In genomic region chr19:17136617-17137016, GRCh38 we compare ENCODE assay signal across 1 cellular context.
A peak's percentile ranks its signal among the peaks of the same experiment; 100 is the strongest.
TF ChIP-seq lines count a peak whose summit lies in the region.

No MANE protein-coding gene starts in this region.

TF ChIP-seq in HepG2, 621 proteins besides CTCF, POLR2A, EP300 and RAD21 (continued from another document and continues in another):
- TF ChIP-seq USF2 (IDR thresholded peaks at IDR 0.05; ENCODE audit: low read depth, low read length) (no peak), USF2 (CRISPR knock-in tag; IDR thresholded peaks at IDR 0.05; ENCODE audit: borderline replicate concordance) (no peak), MYPOP (CRISPR knock-in tag; IDR thresholded peaks at IDR 0.05) (no peak), ZNF749 (CRISPR knock-in tag; IDR thresholded peaks at IDR 0.05; ENCODE audit: borderline replicate concordance) (no peak), FOSL2 (CRISPR knock-in tag; IDR thresholded peaks at IDR 0.05) (0 out of 2 replicates have a peak, but pooled peaks have one; percentile 17), HDAC1 (CRISPR knock-in tag; IDR thresholded peaks at IDR 0.05) (no peak), ZNF546 (CRISPR knock-in tag; conservative IDR thresholded peaks at IDR 0.05) (no peak), ZNF550 (CRISPR knock-in tag; IDR thresholded peaks at IDR 0.05; ENCODE audit: borderline replicate concordance) (no peak), ATF2 (CRISPR knock-in tag; IDR thresholded peaks at IDR 0.05) (no peak), FOXP1 (IDR thresholded peaks at IDR 0.05) (no peak), FOXP1 (CRISPR knock-in tag; IDR thresholded peaks at IDR 0.05) (no peak), JUNB (CRISPR knock-in tag; IDR thresholded peaks at IDR 0.05; ENCODE audit: borderline replicate concordance) (no peak), ZBTB37 (CRISPR knock-in tag; IDR thresholded peaks at IDR 0.05) (no peak), ZMAT3 (CRISPR knock-in tag; conservative IDR thresholded peaks at IDR 0.05) (no peak), CHD4 (IDR thresholded peaks at IDR 0.05; ENCODE audit: borderline replicate concordance, low read length) (no peak), ZNF460 (CRISPR knock-in tag; IDR thresholded peaks at IDR 0.05; ENCODE audit: borderline replicate concordance) (peak; percentile 44; the same call in 1 of the 2 replicates), KLF12 (CRISPR knock-in tag; IDR thresholded peaks at IDR 0.05; ENCODE audit: borderline replicate concordance) (no peak), JDP2 (CRISPR knock-in tag; IDR thresholded peaks at IDR 0.05; ENCODE audit: borderline replicate concordance) (no peak), CC2D1A (CRISPR knock-in tag; IDR thresholded peaks at IDR 0.05) (no peak), ZNF747 (CRISPR knock-in tag; IDR thresholded peaks at IDR 0.05; ENCODE audit: borderline replicate concordance) (no peak), ZNF569 (CRISPR knock-in tag; IDR thresholded peaks at IDR 0.05; ENCODE audit: borderline replicate concordance) (no peak), TIGD3 (CRISPR knock-in tag; IDR thresholded peaks at IDR 0.05; ENCODE audit: borderline replicate concordance) (no peak), PHF8 (CRISPR knock-in tag; IDR thresholded peaks at IDR 0.05) (no peak), ZNF253 (CRISPR knock-in tag; IDR thresholded peaks at IDR 0.05; ENCODE audit: borderline replicate concordance) (no peak), ZFP90 (CRISPR knock-in tag; IDR thresholded peaks at IDR 0.05; ENCODE audit: borderline replicate concordance) (no peak), DDIT3 (CRISPR knock-in tag; IDR thresholded peaks at IDR 0.05) (no peak), HOXA5 (CRISPR knock-in tag; IDR thresholded peaks at IDR 0.05) (no peak), ADNP (CRISPR knock-in tag; IDR thresholded peaks at IDR 0.05) (no peak), ONECUT2 (CRISPR knock-in tag; IDR thresholded peaks at IDR 0.05) (no peak), SAP130 (CRISPR knock-in tag; IDR thresholded peaks at IDR 0.05; ENCODE audit: low read depth) (no peak), GFI1 (CRISPR knock-in tag; IDR thresholded peaks at IDR 0.05; ENCODE audit: borderline replicate concordance) (0 out of 2 replicates have a peak, but pooled peaks have one; percentile 20), ZNF770 (CRISPR knock-in tag; IDR thresholded peaks at IDR 0.05) (peak; percentile 59; the same call in 1 of the 2 replicates), GATAD2A (CRISPR knock-in tag; IDR thresholded peaks at IDR 0.05) (no peak; the same call in 1 of the 2 replicates), EHMT2 (IDR thresholded peaks at IDR 0.05; ENCODE audit: borderline replicate concordance, low read depth, low read length) (no peak), BRD4 (CRISPR knock-in tag; IDR thresholded peaks at IDR 0.05) (no peak), ZMYM3 (CRISPR knock-in tag; IDR thresholded peaks at IDR 0.05) (peak; percentile 52; the same call in 1 of the 2 replicates), ZNF12 (CRISPR knock-in tag; IDR thresholded peaks at IDR 0.05) (no peak), IRF2 (CRISPR knock-in tag; IDR thresholded peaks at IDR 0.05) (no peak), ZNF772 (CRISPR knock-in tag; IDR thresholded peaks at IDR 0.05) (no peak), LCORL (IDR thresholded peaks at IDR 0.05) (no peak), LCORL (CRISPR knock-in tag; IDR thresholded peaks at IDR 0.05) (peak; percentile 47; the same call in 1 of the 2 replicates), TRIM24 (CRISPR knock-in tag; IDR thresholded peaks at IDR 0.05) (no peak), NCOA1 (CRISPR knock-in tag; IDR thresholded peaks at IDR 0.05) (no peak), ZNF607 (CRISPR knock-in tag; IDR thresholded peaks at IDR 0.05; ENCODE audit: borderline replicate concordance) (no peak), ZKSCAN1 (IDR thresholded peaks at IDR 0.05; ENCODE audit: low read length) (no peak), ZNF234 (CRISPR knock-in tag; conservative IDR thresholded peaks at IDR 0.05) (no peak), TGIF2 (CRISPR knock-in tag; IDR thresholded peaks at IDR 0.05) (no peak), SP5 (CRISPR knock-in tag; IDR thresholded peaks at IDR 0.05; ENCODE audit: borderline replicate concordance, low read depth) (0 out of 2 replicates have a peak, but pooled peaks have one; percentile 33), SIN3B (IDR thresholded peaks at IDR 0.05; ENCODE audit: low read length) (no peak), REPIN1 (CRISPR knock-in tag; IDR thresholded peaks at IDR 0.05; ENCODE audit: borderline replicate concordance, low read depth) (no peak), ZNF768 (CRISPR knock-in tag; IDR thresholded peaks at IDR 0.05) (no peak), MEIS2 (CRISPR knock-in tag; IDR thresholded peaks at IDR 0.05) (no peak), ZNF143 (CRISPR knock-in tag; IDR thresholded peaks at IDR 0.05) (no peak), KLF6 (CRISPR knock-in tag; IDR thresholded peaks at IDR 0.05) (no peak), ZNF431 (CRISPR knock-in tag; IDR thresholded peaks at IDR 0.05; ENCODE audit: borderline replicate concordance, low read depth) (no peak), ZNF773 (CRISPR knock-in tag; IDR thresholded peaks at IDR 0.05; ENCODE audit: borderline replicate concordance) (no peak), ZBTB7B (CRISPR knock-in tag; IDR thresholded peaks at IDR 0.05) (peak; percentile 42; the same call in 1 of the 2 replicates), SALL1 (CRISPR knock-in tag; IDR thresholded peaks at IDR 0.05) (no peak), ZBTB3 (CRISPR knock-in tag; IDR thresholded peaks at IDR 0.05; ENCODE audit: borderline replicate concordance, low read depth) (no peak), TEAD3 (CRISPR knock-in tag; optimal IDR thresholded peaks at IDR 0.05; ENCODE audit: borderline replicate concordance) (no peak), ZC3H4 (CRISPR knock-in tag; IDR thresholded peaks at IDR 0.05; ENCODE audit: borderline replicate concordance) (no peak), ZFP36L1 (CRISPR knock-in tag; IDR thresholded peaks at IDR 0.05) (no peak), SNAPC5 (CRISPR knock-in tag; IDR thresholded peaks at IDR 0.05; ENCODE audit: borderline replicate concordance) (no peak), RAD51 (IDR thresholded peaks at IDR 0.05; ENCODE audit: borderline replicate concordance) (no peak), SMARCC2 (IDR thresholded peaks at IDR 0.05) (no peak), THAP7 (CRISPR knock-in tag; IDR thresholded peaks at IDR 0.05) (no peak), CREBL2 (CRISPR knock-in tag; IDR thresholded peaks at IDR 0.05; ENCODE audit: borderline replicate concordance) (no peak), ZMYM4 (CRISPR knock-in tag; IDR thresholded peaks at IDR 0.05) (no peak), KDM4B (CRISPR knock-in tag; IDR thresholded peaks at IDR 0.05) (no peak), AHR (CRISPR knock-in tag; IDR thresholded peaks at IDR 0.05) (no peak), DR1 (CRISPR knock-in tag; IDR thresholded peaks at IDR 0.05) (no peak), SP1 (IDR thresholded peaks at IDR 0.05) (no peak), SP1 (CRISPR knock-in tag; IDR thresholded peaks at IDR 0.05) (no peak), ZNF75D (CRISPR knock-in tag; IDR thresholded peaks at IDR 0.05; ENCODE audit: borderline replicate concordance) (no peak), TFE3 (CRISPR knock-in tag; IDR thresholded peaks at IDR 0.05) (no peak), ZNF629 (CRISPR knock-in tag; conservative IDR thresholded peaks at IDR 0.05) (no peak)
